Comparison of ENCODE assay signal across 16 cellular contexts in the genomic region with DNA sequence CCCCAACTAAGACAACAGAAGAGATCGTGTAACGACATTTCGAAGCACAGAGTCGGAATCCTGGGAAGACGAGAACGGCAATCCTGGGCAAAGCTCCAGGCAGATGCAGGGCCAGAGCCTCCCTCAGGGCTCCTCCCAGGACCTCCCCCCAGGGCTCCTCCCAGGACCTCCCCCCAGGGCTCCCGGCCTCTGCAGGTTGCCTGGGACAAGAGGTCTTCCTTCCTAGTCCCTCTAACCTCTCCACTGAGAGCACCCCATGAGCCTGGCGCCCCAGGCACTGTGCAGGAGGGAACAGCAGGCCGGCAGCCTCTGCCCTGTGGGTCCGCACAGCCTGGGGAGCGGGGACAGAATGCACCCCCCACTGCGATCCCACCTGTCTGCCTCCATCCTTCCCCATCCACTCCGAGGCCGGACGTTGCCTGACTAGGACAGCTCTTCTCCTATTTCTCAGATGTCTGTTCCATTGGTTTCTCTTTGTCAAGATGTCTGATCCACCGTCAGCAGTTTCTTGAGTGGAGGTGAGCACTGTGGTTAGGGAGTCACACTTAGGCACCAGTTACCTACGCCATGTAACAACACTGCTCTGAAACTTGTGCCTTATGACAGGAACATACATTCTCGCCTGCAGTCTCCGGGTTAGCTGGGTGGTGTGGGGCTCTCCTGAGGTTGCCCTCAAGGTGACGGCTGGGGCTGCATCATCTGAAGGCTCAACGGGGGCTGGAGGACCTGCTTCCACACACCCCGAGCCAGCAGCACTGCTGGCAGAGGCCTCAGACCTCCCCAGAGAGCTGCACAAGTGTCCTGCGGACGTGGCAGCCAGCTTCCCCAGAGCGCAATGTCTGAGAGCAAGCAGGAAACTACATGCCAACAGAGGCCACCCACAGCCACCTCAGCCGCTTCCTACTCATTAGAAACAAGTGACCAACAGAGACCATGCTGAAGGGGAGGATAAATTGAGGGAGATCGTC. TPM values are rescaled to one million over a fixed set of nuclear protein-coding genes. Genes with fewer than 3 reads are reported as not detected.
DNase-seq lines count a peak whose midpoint lies in the region; ATAC-seq, FAIRE-seq and TF ChIP-seq lines count a peak whose summit lies in the region.
"Had no signal": no experiment of that assay in that cellular context is flagged by ENCODE, and none has a peak within 500 bp of the region (broad histone marks: within the 10 kb centered on the region; RNA-seq: fewer than 3 reads in every experiment).

No MANE protein-coding gene starts in this region.

- no peak overlapping the region for H2BK15ac ChIP-seq in H1 (ENCODE audit: low read length)

- no peak for TF ChIP-seq POLR2A in H1 (IDR thresholded peaks at IDR 0.05; ENCODE audit: control extremely low read depth in 1 of 2, low read depth in 2 of 2, low read length in 2 of 2)

- POLR2A ChIA-PET in HEK293 (lab: Yijun Ruan, JAX) (no interaction called here), H1 (lab: Charles Lee; ENCODE audit: partially characterized antibody) (interaction anchor here (0.9 to 1.1 kb wide), 4 partner anchors 8 to 67 kb away, joined by 3 to 5 read pairs (median 3); no protein-coding TSS in a partner anchor)

- H3K36me3 ChIP-seq in HEK293 (ENCODE audit: control insufficient read depth in 2 of 2, insufficient read depth in 1 of 2, low read length in 2 of 2) = peaks cover 0 to 7% of the 10 kb centered on the region in 2 experiments; a peak in 1 of 3 replicates
- H3K36me3 ChIP-seq in H1 (ENCODE audit: control insufficient read depth in 2 of 4, insufficient read depth in 4 of 4, low read length in 3 of 4) = no peaks in the 10 kb centered on the region

- H4K20me1 ChIP-seq in H1 (replicated peaks in 1 of 2; ENCODE audit: control insufficient read depth in 1 of 2, insufficient read depth in 2 of 2, low read length in 2 of 2) = no peaks in the 10 kb centered on the region

- no peaks in the 10 kb centered on the region for H3K9me3 ChIP-seq in HEK293 (ENCODE audit: control insufficient read depth, insufficient read depth, low read depth, low read length)
- H3K9me3 ChIP-seq in H1 (ENCODE audit: insufficient read depth in 2 of 2, low read depth in 1 of 2, low read length in 1 of 2) = peaks cover 0 to 17% of the 10 kb centered on the region in 2 experiments; a peak in 1 of 4 replicates
- H3K9me3 ChIP-seq: right lobe of liver, testis had no signal

- no peak for TF ChIP-seq CTCF in HEK293 (tag by site-specific recombination; IDR thresholded peaks at IDR 0.05)
- TF ChIP-seq CTCF in H1 (IDR thresholded peaks at IDR 0.05; ENCODE audit: control extremely low read depth in 1 of 3, insufficient read depth in 1 of 3, low read depth in 1 of 3, low read length in 3 of 3) = no peak

- no peak overlapping the region for H3K4me2 ChIP-seq in H1 (ENCODE audit: insufficient read depth in 1 of 2, low read depth in 2 of 2, low read length in 2 of 2)

- no peak for TF ChIP-seq RAD21 in H1 (IDR thresholded peaks at IDR 0.05 in 1 of 2, conservative IDR thresholded peaks at IDR 0.05 in 1 of 2; ENCODE audit: low read depth in 2 of 2, low read length in 2 of 2)

- peak; percentile 3 for DNase-seq in GM03348 (ENCODE audit: low spot score)
- no peak for DNase-seq in H1 (ENCODE audit: low read depth in 1 of 2, low spot score in 2 of 2)
- DNase-seq in posterior vena cava (ENCODE audit: low spot score) = peak; percentile 68
- no peak for DNase-seq in KG1 (lab: John Stamatoyannopoulos, UW)
- DNase-seq: activated CD4-positive, alpha-beta T cell treated with anti-CD3 and anti-CD28 coated beads, Interleukin-2, amount 50 U/mL, for 4 hours; amygdala; KBM-7; NCI-H1105; stimulated activated CD4-positive, alpha-beta T cell treated with anti-CD3 and anti-CD28 coated beads, Interleukin-2, amount 100 ng/mL, for 24 hours; testis had no signal

- no peak overlapping the region for H4K5ac ChIP-seq in H1 (ENCODE audit: insufficient read length, low read depth, low read length)

- H3K4me3 ChIP-seq in HEK293 (ENCODE audit: low read depth, low read length) (no peak overlapping the region), H1 (ENCODE audit: extremely low read depth in 1 of 4, insufficient read depth in 2 of 4, low read depth in 3 of 4, low read length in 4 of 4) (no peak overlapping the region)
- H3K4me3 ChIP-seq: right lobe of liver, testis had no signal

- H3K18ac ChIP-seq in H1 (ENCODE audit: extremely low read depth, low read length) = no peak overlapping the region

- no peak overlapping the region for H2AK5ac ChIP-seq in H1 (ENCODE audit: low read depth, low read length)

- H3K23me2 ChIP-seq in H1 (ENCODE audit: low read depth, low read length) = no peaks in the 10 kb centered on the region

- H3K27ac ChIP-seq in HEK293 (ENCODE audit: extremely low read depth, low read depth, low read length) = no peak overlapping the region
- no peak overlapping the region for H3K27ac ChIP-seq in H1 (ENCODE audit: low read depth, low read length)
- H3K27ac ChIP-seq: right lobe of liver, testis had no signal

- H3K4me1 ChIP-seq in HEK293 (ENCODE audit: control insufficient read depth, insufficient read depth, low read length) = no peaks in the 10 kb centered on the region
- peaks cover 0 to 9% (median 7%) of the 10 kb centered on the region in 4 experiments; a peak in 5 of 7 replicates for H3K4me1 ChIP-seq in H1 (replicated peaks in 1 of 4; ENCODE audit: control insufficient read depth in 3 of 4, insufficient read depth in 4 of 4, low read length in 3 of 4)

- no peak overlapping the region for H2BK20ac ChIP-seq in H1 (ENCODE audit: low read length)

- 91% methylated on average over 27 of the region's 27 CpGs; no CpG with 5 or more reads in 1 of the 2 experiments for WGBS in H1 (ENCODE audit: extremely low coverage in 1 of 2, insufficient coverage in 1 of 2, insufficient read length in 1 of 2, insufficient replicate concordance in 2 of 2, low coverage in 1 of 2, low lambda C conversion rate in 2 of 2, missing lambda C conversion rate in 1 of 2), 2 experiments

- H2BK120ac ChIP-seq in H1 (replicated peaks; ENCODE audit: low read depth, low read length) = no peak overlapping the region

- no peak overlapping the region for H3K56ac ChIP-seq in H1 (replicated peaks; ENCODE audit: insufficient read length, low read depth, low read length)

- TF ChIP-seq EP300 in H1 (IDR thresholded peaks at IDR 0.05; ENCODE audit: borderline replicate concordance in 1 of 2, low read depth in 2 of 2, low read length in 2 of 2) = no peak

- H4K8ac ChIP-seq in H1 (ENCODE audit: extremely low read depth, insufficient read depth, low read length) = 0 out of 2 replicates have a peak overlapping the region, but pooled peaks have one; percentile 11

- H3K79me1 ChIP-seq in H1 (ENCODE audit: low read depth, low read length) = no peaks in the 10 kb centered on the region

- no peak overlapping the region for H3K9ac ChIP-seq in H1 (replicated peaks in 1 of 4; ENCODE audit: extremely low read depth in 1 of 4, low read depth in 3 of 4, low read length in 3 of 4)

- no peak overlapping the region for H4K91ac ChIP-seq in H1 (replicated peaks; ENCODE audit: insufficient read length, low read length)

- CTCF ChIA-PET in HEK293 (lab: Yijun Ruan, JAX) (no interaction called here), H1 (lab: Charles Lee; ENCODE audit: partially characterized antibody) (interaction anchor here (1.3 to 1.4 kb wide), 2 partner anchors 9 to 28 kb away, joined by 4 to 5 read pairs; no protein-coding TSS in a partner anchor)

- H2BK12ac ChIP-seq in H1 (ENCODE audit: low read depth, low read length) = no peak overlapping the region

- H3K4ac ChIP-seq in H1 (replicated peaks; ENCODE audit: insufficient read length, low read depth, low read length) = no peak overlapping the region

- H2AFZ ChIP-seq in H1 (ENCODE audit: low read length) = no peak overlapping the region

- intact Hi-C loops in posterior vena cava (cut with DNase I) = no loop called here

- no peak for FAIRE-seq in H1 (lab: Jason Lieb, UNC)
- FAIRE-seq: colon, RCC 7860 had no signal

- H3K23ac ChIP-seq in H1 (ENCODE audit: insufficient read length) = no peak overlapping the region

- H3K79me2 ChIP-seq in H1 (ENCODE audit: control insufficient read depth in 1 of 2, insufficient read depth in 2 of 2, low read length in 2 of 2) = no peaks in the 10 kb centered on the region

- no peak overlapping the region; the same call in 1 of the 2 replicates for H2BK5ac ChIP-seq in H1 (ENCODE audit: low read depth, low read length)

- ATAC-seq in HG03135 (IDR thresholded peaks at IDR 0.05; ENCODE audit: unreplicated experiment) = no peak
- ATAC-seq in HG03280 (IDR thresholded peaks at IDR 0.05; ENCODE audit: unreplicated experiment) = no peak
- ATAC-seq: right lobe of liver had no signal

- H3K27me3 ChIP-seq in H1 (replicated peaks in 1 of 4; ENCODE audit: control insufficient read depth in 3 of 4, extremely low read depth in 1 of 4, insufficient read depth in 3 of 4, low read length in 3 of 4) = no peaks in the 10 kb centered on the region
- H3K27me3 ChIP-seq: right lobe of liver, testis had no signal

- no peak overlapping the region for H3K14ac ChIP-seq in H1 (ENCODE audit: insufficient read length)

TF ChIP-seq in HEK293, 187 proteins besides CTCF, POLR2A, EP300 and RAD21 (continues in another document):
- no peak for TF ChIP-seq ZNF664 (tag by site-specific recombination; IDR thresholded peaks at IDR 0.05)

TF ChIP-seq in H1, 55 proteins besides CTCF, POLR2A, EP300 and RAD21 (continues in another document):
- no peak for TF ChIP-seq SUZ12 (IDR thresholded peaks at IDR 0.05; ENCODE audit: low read length)
- TF ChIP-seq TAF7 (optimal IDR thresholded peaks at IDR 0.05; ENCODE audit: borderline replicate concordance, low read depth, low read length) = no peak
- no peak for TF ChIP-seq MAFK (IDR thresholded peaks at IDR 0.05; ENCODE audit: low read depth, low read length)
- no peak for TF ChIP-seq RXRA (IDR thresholded peaks at IDR 0.05; ENCODE audit: insufficient read depth, low read depth, low read length)
- no peak for TF ChIP-seq FOSL1 (IDR thresholded peaks at IDR 0.05; ENCODE audit: insufficient read depth, low read depth, low read length)
- no peak for TF ChIP-seq SP2 (IDR thresholded peaks at IDR 0.05; ENCODE audit: low read length)
- no peak for TF ChIP-seq CREB1 (IDR thresholded peaks at IDR 0.05)
- no peak for TF ChIP-seq NRF1 (IDR thresholded peaks at IDR 0.05; ENCODE audit: low read depth, low read length)
- no peak for TF ChIP-seq BCL11A (IDR thresholded peaks at IDR 0.05; ENCODE audit: low read depth in 2 of 2, low read length in 2 of 2)
- TF ChIP-seq CHD2 (IDR thresholded peaks at IDR 0.05; ENCODE audit: low read length) = no peak

RNA-seq across cellular contexts. Expression of gene ADI1, which starts 28.9 kb away (rescaled TPM):
- 32.7 and 40.2 TPM in 2 replicates for total RNA-seq in H1 (2021; fragmentation: NEBNext Ultra II Directional; extraction: Animal tissue kit (Norgen Biotek cat#: 25700))
- 12.2 and 13.7 TPM in 2 replicates for polyA plus RNA-seq in H1 (2011; rRNA removed)
- 19.4 TPM for polyA plus RNA-seq in H1 (2011; cell fraction: cytosol; rRNA removed)
- polyA plus RNA-seq in H1 (2011; cell fraction: nucleus; rRNA removed) = 11.4 TPM
- polyA plus RNA-seq in H1 (2012, experiment 1 of 2) = 20.8 to 26.7 TPM (median 24.0 TPM) in 4 replicates
- 30.1 TPM for polyA plus RNA-seq in H1 (2012, experiment 2 of 2)
- 25.8 TPM for polyA plus RNA-seq in H1 (2013, experiment 1 of 2)
- 25.8 TPM for polyA plus RNA-seq in H1 (2013, experiment 2 of 2)
- 10.3 and 10.4 TPM in 2 replicates for polyA minus RNA-seq in H1 (2011; rRNA and poly(A)+ RNA removed)
- 8.7 TPM for polyA minus RNA-seq in H1 (2011; cell fraction: cytosol; rRNA and poly(A)+ RNA removed)
- polyA minus RNA-seq in H1 (2011; cell fraction: nucleus; rRNA and poly(A)+ RNA removed) = 6.1 TPM
- 10 to 100 TPM; 29.5 to 43.2 TPM for total RNA-seq in posterior vena cava

Comparison
In these comparisons a context has a peak if more than half of its experiments do, and no peak if none do; other contexts are left out.
1. DNase-seq: peak in GM03348 (single experiment) and posterior vena cava (single experiment); none in H1 (0 of 2) and KG1 (single experiment).